Comparison of ENCODE assay signal across 36 cellular contexts in the genomic region with DNA sequence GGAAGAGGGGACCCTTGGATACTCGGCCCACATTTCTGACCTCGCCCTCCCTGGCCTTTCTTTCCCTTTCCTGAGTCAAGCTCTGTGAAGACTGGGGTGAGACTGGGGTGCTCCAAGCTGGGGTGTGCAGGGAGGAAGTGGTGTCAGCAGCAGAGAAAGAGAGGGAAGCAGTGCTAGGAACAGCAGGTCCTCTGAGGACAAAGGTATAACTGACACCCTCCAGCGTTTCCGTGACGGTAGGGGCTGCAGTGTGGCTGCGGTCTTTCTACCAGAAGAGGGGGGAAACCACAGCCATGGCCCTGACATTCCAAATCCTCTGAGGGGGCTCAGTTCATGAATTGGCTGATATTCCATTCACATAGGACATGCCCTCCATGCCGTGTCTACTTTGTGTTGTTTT. TPM values are rescaled to one million over a fixed set of nuclear protein-coding genes. Genes with fewer than 3 reads are reported as not detected.
"Had no signal": no experiment of that assay in that cellular context is flagged by ENCODE, and none has a peak within 500 bp of the region (broad histone marks: within the 10 kb centered on the region; RNA-seq: fewer than 3 reads in every experiment).

No MANE protein-coding gene starts in this region.

- ATAC-seq: foreskin keratinocyte; heart right ventricle; left ventricle myocardium superior; lower lobe of right lung; psoas muscle; right cardiac atrium; stimulated activated effector memory CD8-positive, alpha-beta T cell treated with anti-CD3 and anti-CD28 coated beads, Interleukin-12 subunit alpha, Interleukin-12 subunit beta, amount 100 ng/mL, for 72 hours had no signal

- H3K9me3 ChIP-seq: colonic mucosa, esophagus muscularis mucosa, lower lobe of right lung, ovary, psoas muscle, sigmoid colon, thyroid gland, vagina had no signal

- H3K36me3 ChIP-seq: colonic mucosa, esophagus muscularis mucosa, heart right ventricle, lower lobe of right lung, ovary, sigmoid colon, stomach, thyroid gland, vagina had no signal

- DNase-seq: colonic mucosa; effector CD8-positive, alpha-beta T cell; endodermal cell; foreskin keratinocyte; glutamatergic neuron; heart right ventricle; hippocampal formation; islet precursor cell; kidney glomerular epithelial cell; left ventricle myocardium superior; lower lobe of right lung; nephron progenitor cell; occipital lobe; ovary; posterior cingulate gyrus; psoas muscle; right cardiac atrium; sigmoid colon; stimulated activated CD4-positive, alpha-beta T cell treated with anti-CD3 and anti-CD28 coated beads, Interleukin-2, amount 100 ng/mL, for 24 hours; stimulated activated CD4-positive, alpha-beta T cell treated with anti-CD3 and anti-CD28 coated beads, Interleukin-4, amount 100 ng/mL, for 24 hours; stimulated activated naive CD4-positive, alpha-beta T cell treated with Interleukin-2 at 50 U/mL for 16 hours; stomach; thyroid gland; trophoblast cell had no signal

- H3K4me1 Mint-ChIP-seq: endodermal cell; nephron progenitor cell; stimulated activated effector memory CD8-positive, alpha-beta T cell treated with anti-CD3 and anti-CD28 coated beads, Interleukin-12 subunit alpha, Interleukin-12 subunit beta, amount 100 ng/mL, for 72 hours had no signal

- H3K27ac Mint-ChIP-seq: dendritic cell treated with granulocyte-macrophage colony-stimulating factor and Interleukin-4, amounts not matched to agents 40 ng/mL and 50 ng/mL, for 4 days; endodermal cell; nephron progenitor cell; stimulated activated effector memory CD8-positive, alpha-beta T cell treated with anti-CD3 and anti-CD28 coated beads, Interleukin-12 subunit alpha, Interleukin-12 subunit beta, amount 100 ng/mL, for 72 hours had no signal

- H3K4me3 Mint-ChIP-seq: dendritic cell treated with granulocyte-macrophage colony-stimulating factor and Interleukin-4, amounts not matched to agents 40 ng/mL and 50 ng/mL, for 4 days; endodermal cell; nephron progenitor cell; stimulated activated effector memory CD8-positive, alpha-beta T cell treated with anti-CD3 and anti-CD28 coated beads, Interleukin-12 subunit alpha, Interleukin-12 subunit beta, amount 100 ng/mL, for 72 hours had no signal

- H3K4me3 ChIP-seq: colonic mucosa, esophagus muscularis mucosa, heart right ventricle, lower lobe of right lung, ovary, psoas muscle, sigmoid colon, stomach, thyroid gland, vagina had no signal

- H3K4me1 ChIP-seq: colonic mucosa, esophagus muscularis mucosa, foreskin keratinocyte, heart right ventricle, lower lobe of right lung, psoas muscle, sigmoid colon, stomach, thyroid gland, vagina had no signal

- H3K9me3 Mint-ChIP-seq: dendritic cell treated with granulocyte-macrophage colony-stimulating factor and Interleukin-4, amounts not matched to agents 40 ng/mL and 50 ng/mL, for 4 days had no signal

- H3K27me3 ChIP-seq: colonic mucosa, foreskin keratinocyte, ovary, sigmoid colon, thyroid gland, vagina had no signal

- H3K27ac ChIP-seq: colonic mucosa, epithelial cell of prostate, esophagus muscularis mucosa, foreskin keratinocyte, heart right ventricle, lower lobe of right lung, ovary, psoas muscle, sigmoid colon, stomach, thyroid gland, vagina had no signal

RNA-seq across cellular contexts. Expression of gene KIR3DL2, which starts 1.1 kb away (rescaled TPM):
- total RNA-seq: colonic mucosa, endodermal cell, esophagus muscularis mucosa, fibroblast of lung, foreskin keratinocyte, left ventricle myocardium superior, lower lobe of right lung, mesenteric fat pad, occipital lobe, ovary, psoas muscle, renal cortical epithelial cell, sigmoid colon, skeletal muscle tissue, stomach, subcutaneous adipose tissue, temporal lobe, thyroid gland, ureter, vagina had no signal

RNA-seq across cellular contexts. Expression of gene KIR2DS4, which starts 18.9 kb away (rescaled TPM):
- total RNA-seq: colonic mucosa, endodermal cell, esophagus muscularis mucosa, fibroblast of lung, foreskin keratinocyte, left ventricle myocardium superior, mesenteric fat pad, occipital lobe, ovary, renal cortical epithelial cell, sigmoid colon, skeletal muscle tissue, stomach, subcutaneous adipose tissue, temporal lobe, thyroid gland, ureter, vagina had no signal

RNA-seq across cellular contexts. Expression of gene FCAR, which starts 22.7 kb away (rescaled TPM):
- total RNA-seq: endodermal cell, fibroblast of lung, foreskin keratinocyte, occipital lobe, renal cortical epithelial cell had no signal

RNA-seq across cellular contexts. Expression of gene KIR3DL1, which starts 35.1 kb away (rescaled TPM):
- total RNA-seq: colonic mucosa, endodermal cell, esophagus muscularis mucosa, fibroblast of lung, foreskin keratinocyte, left ventricle myocardium superior, mesenteric fat pad, occipital lobe, ovary, psoas muscle, renal cortical epithelial cell, right cardiac atrium, sigmoid colon, skeletal muscle tissue, stomach, subcutaneous adipose tissue, temporal lobe, thyroid gland, ureter, vagina had no signal

RNA-seq across cellular contexts. Expression of gene KIR2DL4, which starts 47.9 kb away (rescaled TPM):
- total RNA-seq: colonic mucosa, endodermal cell, esophagus muscularis mucosa, fibroblast of lung, foreskin keratinocyte, left ventricle myocardium superior, occipital lobe, ovary, psoas muscle, renal cortical epithelial cell, right cardiac atrium, sigmoid colon, skeletal muscle tissue, temporal lobe, thyroid gland, vagina had no signal
